1 cellular context compared by ENCODE assay signal in the genomic region with DNA sequence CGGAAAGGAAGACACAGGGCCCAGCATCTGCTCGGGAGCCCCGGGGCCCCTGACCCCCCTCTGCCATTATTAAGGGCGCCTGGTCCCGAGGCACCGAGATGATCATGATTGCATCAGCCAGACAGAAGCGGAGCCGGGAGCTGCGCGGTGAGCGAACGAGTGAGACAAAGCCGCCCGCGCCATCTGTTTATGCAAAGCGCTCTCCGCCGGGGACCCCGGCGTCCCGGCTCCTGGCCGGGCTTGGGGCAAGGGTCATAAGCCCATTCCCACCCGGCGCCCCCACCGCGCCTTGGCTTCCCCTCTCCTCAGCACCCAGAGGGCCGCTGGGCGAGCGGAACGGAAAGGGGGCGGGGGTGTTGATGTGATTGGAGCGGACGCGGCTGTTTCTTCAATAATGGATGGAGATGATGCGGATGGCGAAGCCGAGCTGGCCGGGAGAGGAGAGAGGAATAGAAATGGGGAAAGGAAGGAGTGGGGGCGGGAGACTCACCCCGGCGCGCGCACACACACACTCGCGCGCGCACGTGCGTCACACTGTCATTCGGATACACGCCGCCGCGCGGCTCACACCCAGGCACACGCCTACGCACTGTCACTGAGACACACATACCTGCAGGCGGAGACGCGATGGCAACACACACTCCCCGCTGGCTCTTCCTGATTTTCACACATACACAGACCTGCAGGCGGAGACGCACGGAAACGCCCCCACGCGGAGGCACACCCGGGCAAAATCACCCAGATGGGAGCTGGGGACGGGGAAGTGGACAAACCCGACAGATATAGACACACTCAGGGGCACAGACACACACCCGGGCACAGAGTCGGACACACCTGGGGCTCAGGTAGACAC.
A peak's percentile ranks its signal among the peaks of the same experiment; 100 is the strongest.
TF ChIP-seq lines count a peak whose summit lies in the region.

No MANE protein-coding gene starts in this region.

TF ChIP-seq in HEK293, 187 proteins besides CTCF, POLR2A, EP300 and RAD21 (continued from another document and continues in another):
- TF ChIP-seq ZNF354C (tag by site-specific recombination; IDR thresholded peaks at IDR 0.05; ENCODE audit: borderline replicate concordance, low read depth): no peak
- TF ChIP-seq ZBTB11 (tag by site-specific recombination; conservative IDR thresholded peaks at IDR 0.05; ENCODE audit: low read depth): no peak
- no peak for TF ChIP-seq ZNF830 (tag by site-specific recombination; IDR thresholded peaks at IDR 0.05; ENCODE audit: low read depth)
- no peak for TF ChIP-seq ZNF174 (tag by site-specific recombination; IDR thresholded peaks at IDR 0.05)
- TF ChIP-seq, protein P1, sequence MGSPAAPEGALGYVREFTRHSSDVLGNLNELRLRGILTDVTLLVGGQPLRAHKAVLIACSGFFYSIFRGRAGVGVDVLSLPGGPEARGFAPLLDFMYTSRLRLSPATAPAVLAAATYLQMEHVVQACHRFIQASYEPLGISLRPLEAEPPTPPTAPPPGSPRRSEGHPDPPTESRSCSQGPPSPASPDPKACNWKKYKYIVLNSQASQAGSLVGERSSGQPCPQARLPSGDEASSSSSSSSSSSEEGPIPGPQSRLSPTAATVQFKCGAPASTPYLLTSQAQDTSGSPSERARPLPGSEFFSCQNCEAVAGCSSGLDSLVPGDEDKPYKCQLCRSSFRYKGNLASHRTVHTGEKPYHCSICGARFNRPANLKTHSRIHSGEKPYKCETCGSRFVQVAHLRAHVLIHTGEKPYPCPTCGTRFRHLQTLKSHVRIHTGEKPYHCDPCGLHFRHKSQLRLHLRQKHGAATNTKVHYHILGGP (tag by site-specific recombination; IDR thresholded peaks at IDR 0.05): no peak
- TF ChIP-seq ZSCAN16 (tag by site-specific recombination; IDR thresholded peaks at IDR 0.05): no peak
- TF ChIP-seq, protein P2, sequence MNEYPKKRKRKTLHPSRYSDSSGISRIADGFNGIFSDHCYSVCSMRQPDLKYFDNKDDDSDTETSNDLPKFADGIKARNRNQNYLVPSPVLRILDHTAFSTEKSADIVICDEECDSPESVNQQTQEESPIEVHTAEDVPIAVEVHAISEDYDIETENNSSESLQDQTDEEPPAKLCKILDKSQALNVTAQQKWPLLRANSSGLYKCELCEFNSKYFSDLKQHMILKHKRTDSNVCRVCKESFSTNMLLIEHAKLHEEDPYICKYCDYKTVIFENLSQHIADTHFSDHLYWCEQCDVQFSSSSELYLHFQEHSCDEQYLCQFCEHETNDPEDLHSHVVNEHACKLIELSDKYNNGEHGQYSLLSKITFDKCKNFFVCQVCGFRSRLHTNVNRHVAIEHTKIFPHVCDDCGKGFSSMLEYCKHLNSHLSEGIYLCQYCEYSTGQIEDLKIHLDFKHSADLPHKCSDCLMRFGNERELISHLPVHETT (tag by site-specific recombination; IDR thresholded peaks at IDR 0.05): no peak
- TF ChIP-seq ZNF214 (tag by site-specific recombination; IDR thresholded peaks at IDR 0.05; ENCODE audit: borderline replicate concordance): no peak
- TF ChIP-seq, protein P3, sequence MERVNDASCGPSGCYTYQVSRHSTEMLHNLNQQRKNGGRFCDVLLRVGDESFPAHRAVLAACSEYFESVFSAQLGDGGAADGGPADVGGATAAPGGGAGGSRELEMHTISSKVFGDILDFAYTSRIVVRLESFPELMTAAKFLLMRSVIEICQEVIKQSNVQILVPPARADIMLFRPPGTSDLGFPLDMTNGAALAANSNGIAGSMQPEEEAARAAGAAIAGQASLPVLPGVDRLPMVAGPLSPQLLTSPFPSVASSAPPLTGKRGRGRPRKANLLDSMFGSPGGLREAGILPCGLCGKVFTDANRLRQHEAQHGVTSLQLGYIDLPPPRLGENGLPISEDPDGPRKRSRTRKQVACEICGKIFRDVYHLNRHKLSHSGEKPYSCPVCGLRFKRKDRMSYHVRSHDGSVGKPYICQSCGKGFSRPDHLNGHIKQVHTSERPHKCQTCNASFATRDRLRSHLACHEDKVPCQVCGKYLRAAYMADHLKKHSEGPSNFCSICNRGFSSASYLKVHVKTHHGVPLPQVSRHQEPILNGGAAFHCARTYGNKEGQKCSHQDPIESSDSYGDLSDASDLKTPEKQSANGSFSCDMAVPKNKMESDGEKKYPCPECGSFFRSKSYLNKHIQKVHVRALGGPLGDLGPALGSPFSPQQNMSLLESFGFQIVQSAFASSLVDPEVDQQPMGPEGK (tag by site-specific recombination; IDR thresholded peaks at IDR 0.05): peak; percentile 90
- TF ChIP-seq ZSCAN30 (tag by site-specific recombination; IDR thresholded peaks at IDR 0.05): peak; percentile 51; the same call in 1 of the 2 replicates
- TF ChIP-seq ZNF37A (tag by site-specific recombination; IDR thresholded peaks at IDR 0.05): no peak
- no peak; the same call in 1 of the 2 replicates for TF ChIP-seq ZBTB48 (tag by site-specific recombination; IDR thresholded peaks at IDR 0.05)
- peak; percentile 81 for TF ChIP-seq OSR2 (tag by site-specific recombination; IDR thresholded peaks at IDR 0.05)
- TF ChIP-seq ZNF155 (tag by site-specific recombination; IDR thresholded peaks at IDR 0.05): no peak
- TF ChIP-seq ZNF560 (tag by site-specific recombination; IDR thresholded peaks at IDR 0.05; ENCODE audit: borderline replicate concordance): no peak
- no peak for TF ChIP-seq ZNF549 (tag by site-specific recombination; IDR thresholded peaks at IDR 0.05)
- peak; percentile 84 for TF ChIP-seq ZNF423 (tag by site-specific recombination; IDR thresholded peaks at IDR 0.05)
- peak; percentile 70 for TF ChIP-seq KLF16 (tag by site-specific recombination; IDR thresholded peaks at IDR 0.05)
- no peak for TF ChIP-seq AEBP2 (tag by site-specific recombination; IDR thresholded peaks at IDR 0.05; ENCODE audit: borderline replicate concordance)
- TF ChIP-seq ZNF510 (tag by site-specific recombination; IDR thresholded peaks at IDR 0.05; ENCODE audit: insufficient replicate concordance): no peak
- TF ChIP-seq SP2 (tag by site-specific recombination; IDR thresholded peaks at IDR 0.05): peak; percentile 72
- TF ChIP-seq ZNF555 (tag by site-specific recombination; conservative IDR thresholded peaks at IDR 0.05): no peak
- no peak for TF ChIP-seq ZFP69B (tag by site-specific recombination; IDR thresholded peaks at IDR 0.05)
- peak; percentile 55 for TF ChIP-seq KLF8 (tag by site-specific recombination; IDR thresholded peaks at IDR 0.05)
- TF ChIP-seq ZNF10 (tag by site-specific recombination; IDR thresholded peaks at IDR 0.05): no peak
- TF ChIP-seq KLF1 (tag by site-specific recombination; IDR thresholded peaks at IDR 0.05): peak; percentile 70
- no peak for TF ChIP-seq ZNF626 (tag by site-specific recombination; IDR thresholded peaks at IDR 0.05)
- TF ChIP-seq ZNF324 (tag by site-specific recombination; IDR thresholded peaks at IDR 0.05): peak; percentile 70
- peak; percentile 53 for TF ChIP-seq ZNF24 (tag by site-specific recombination; IDR thresholded peaks at IDR 0.05)
- TF ChIP-seq ZNF133 (tag by site-specific recombination; IDR thresholded peaks at IDR 0.05): no peak
- peak; percentile 60; the same call in 1 of the 2 replicates for TF ChIP-seq YY1 (tag by site-specific recombination; IDR thresholded peaks at IDR 0.05)
- TF ChIP-seq ZSCAN23 (tag by site-specific recombination; IDR thresholded peaks at IDR 0.05): 0 out of 2 replicates have a peak, but pooled peaks have one; percentile 28
- TF ChIP-seq ZNF629 (tag by site-specific recombination; IDR thresholded peaks at IDR 0.05): peak; percentile 57
- no peak for TF ChIP-seq ZNF416 (tag by site-specific recombination; IDR thresholded peaks at IDR 0.05)
- peak; percentile 92 for TF ChIP-seq ZNF18 (tag by site-specific recombination; IDR thresholded peaks at IDR 0.05)
- no peak for TF ChIP-seq OVOL3 (tag by site-specific recombination; IDR thresholded peaks at IDR 0.05)
- TF ChIP-seq ZNF280D (tag by site-specific recombination; IDR thresholded peaks at IDR 0.05): no peak
- no peak for TF ChIP-seq ZBTB1 (tag by site-specific recombination; IDR thresholded peaks at IDR 0.05)
- TF ChIP-seq GFI1B (tag by site-specific recombination; IDR thresholded peaks at IDR 0.05): peak; percentile 6; the same call in 1 of the 2 replicates
- TF ChIP-seq ZNF585B (tag by site-specific recombination; IDR thresholded peaks at IDR 0.05): no peak
- TF ChIP-seq ZNF366 (tag by site-specific recombination; conservative IDR thresholded peaks at IDR 0.05): peak; percentile 92
- TF ChIP-seq ZNF184 (tag by site-specific recombination; IDR thresholded peaks at IDR 0.05): 0 out of 2 replicates have a peak, but pooled peaks have one; percentile 70
- TF ChIP-seq ZNF792 (tag by site-specific recombination; IDR thresholded peaks at IDR 0.05): no peak
- peak; percentile 85; the same call in 1 of the 2 replicates for TF ChIP-seq ZNF660 (tag by site-specific recombination; IDR thresholded peaks at IDR 0.05)
- no peak for TF ChIP-seq ZNF140 (tag by site-specific recombination; IDR thresholded peaks at IDR 0.05)
- TF ChIP-seq ZNF121 (tag by site-specific recombination; IDR thresholded peaks at IDR 0.05): no peak
- no peak for TF ChIP-seq ZNF311 (tag by site-specific recombination; IDR thresholded peaks at IDR 0.05; ENCODE audit: borderline replicate concordance)
- TF ChIP-seq FEZF1 (tag by site-specific recombination; IDR thresholded peaks at IDR 0.05): no peak; the same call in 1 of the 2 replicates
- TF ChIP-seq, protein P4, sequence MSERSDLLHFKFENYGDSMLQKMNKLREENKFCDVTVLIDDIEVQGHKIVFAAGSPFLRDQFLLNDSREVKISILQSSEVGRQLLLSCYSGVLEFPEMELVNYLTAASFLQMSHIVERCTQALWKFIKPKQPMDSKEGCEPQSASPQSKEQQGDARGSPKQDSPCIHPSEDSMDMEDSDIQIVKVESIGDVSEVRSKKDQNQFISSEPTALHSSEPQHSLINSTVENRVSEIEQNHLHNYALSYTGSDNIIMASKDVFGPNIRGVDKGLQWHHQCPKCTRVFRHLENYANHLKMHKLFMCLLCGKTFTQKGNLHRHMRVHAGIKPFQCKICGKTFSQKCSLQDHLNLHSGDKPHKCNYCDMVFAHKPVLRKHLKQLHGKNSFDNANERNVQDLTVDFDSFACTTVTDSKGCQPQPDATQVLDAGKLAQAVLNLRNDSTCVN (tag by site-specific recombination; optimal IDR thresholded peaks at IDR 0.05): peak; percentile 99
- TF ChIP-seq BCL11B (tag by site-specific recombination; IDR thresholded peaks at IDR 0.05; ENCODE audit: low read depth): peak; percentile 81
